Comparison of ENCODE assay signal across 1 cellular context in the genomic region with DNA sequence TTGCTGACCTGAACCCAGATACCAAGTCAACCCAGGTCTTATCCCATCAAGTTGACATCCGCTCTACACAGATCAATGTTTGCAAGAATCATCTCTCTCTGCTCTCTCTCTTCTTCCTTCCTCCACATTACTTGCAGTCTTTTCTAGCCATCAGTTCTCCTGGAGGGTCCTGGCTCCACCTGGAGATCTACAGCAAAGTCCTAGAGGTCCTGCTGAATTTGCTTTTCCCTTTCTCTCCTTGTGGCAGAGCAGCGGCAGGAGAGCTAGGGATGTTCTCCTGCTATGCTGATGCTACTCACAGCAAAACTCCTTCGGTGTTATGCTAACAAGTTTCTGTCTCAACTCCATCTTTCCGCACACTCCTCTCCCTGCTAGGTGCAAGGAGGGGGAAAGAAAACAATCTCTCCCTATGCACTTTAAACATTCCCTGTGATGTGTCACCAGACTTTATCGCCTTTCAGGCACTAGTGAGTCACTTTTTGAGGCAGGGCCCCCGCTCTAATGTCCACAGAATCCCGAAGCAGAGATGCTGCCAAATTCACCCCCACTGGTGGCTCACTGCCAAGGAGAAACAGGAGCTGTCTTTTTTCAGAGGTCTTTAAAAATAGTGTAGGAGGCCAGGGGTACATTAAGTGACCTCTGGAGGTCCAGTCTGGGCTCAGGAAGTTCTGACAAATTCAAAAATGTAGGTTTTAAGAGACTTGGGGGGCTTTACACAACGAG.
TF ChIP-seq lines count a peak whose summit lies in the region.

No MANE protein-coding gene starts in this region.

TF ChIP-seq in HepG2, 621 proteins besides CTCF, POLR2A, EP300 and RAD21 (continued from another document and continues in another):
- TF ChIP-seq, protein P1, sequence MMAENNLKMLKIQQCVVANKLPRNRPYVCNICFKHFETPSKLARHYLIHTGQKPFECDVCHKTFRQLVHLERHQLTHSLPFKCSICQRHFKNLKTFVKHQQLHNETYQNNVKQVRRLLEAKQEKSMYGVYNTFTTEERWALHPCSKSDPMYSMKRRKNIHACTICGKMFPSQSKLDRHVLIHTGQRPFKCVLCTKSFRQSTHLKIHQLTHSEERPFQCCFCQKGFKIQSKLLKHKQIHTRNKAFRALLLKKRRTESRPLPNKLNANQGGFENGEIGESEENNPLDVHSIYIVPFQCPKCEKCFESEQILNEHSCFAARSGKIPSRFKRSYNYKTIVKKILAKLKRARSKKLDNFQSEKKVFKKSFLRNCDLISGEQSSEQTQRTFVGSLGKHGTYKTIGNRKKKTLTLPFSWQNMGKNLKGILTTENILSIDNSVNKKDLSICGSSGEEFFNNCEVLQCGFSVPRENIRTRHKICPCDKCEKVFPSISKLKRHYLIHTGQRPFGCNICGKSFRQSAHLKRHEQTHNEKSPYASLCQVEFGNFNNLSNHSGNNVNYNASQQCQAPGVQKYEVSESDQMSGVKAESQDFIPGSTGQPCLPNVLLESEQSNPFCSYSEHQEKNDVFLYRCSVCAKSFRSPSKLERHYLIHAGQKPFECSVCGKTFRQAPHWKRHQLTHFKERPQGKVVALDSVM (CRISPR knock-in tag; IDR thresholded peaks at IDR 0.05), result no peak
- no peak for TF ChIP-seq GPN1 (CRISPR knock-in tag; IDR thresholded peaks at IDR 0.05; ENCODE audit: borderline replicate concordance)
- TF ChIP-seq MAFG (CRISPR knock-in tag; IDR thresholded peaks at IDR 0.05), result no peak
- TF ChIP-seq RARA (CRISPR knock-in tag; IDR thresholded peaks at IDR 0.05), result peak; percentile 80
- TF ChIP-seq SOX13 (IDR thresholded peaks at IDR 0.05), result peak; percentile 82
- peak in 1 of 2 experiments; percentile 93; a peak in 2 of 4 replicates for TF ChIP-seq SOX13 (CRISPR knock-in tag; conservative IDR thresholded peaks at IDR 0.05 in 1 of 2, IDR thresholded peaks at IDR 0.05 in 1 of 2)
- TF ChIP-seq HMG20A (CRISPR knock-in tag; IDR thresholded peaks at IDR 0.05; ENCODE audit: borderline replicate concordance), result peak; percentile 92
- no peak for TF ChIP-seq SYNCRIP (IDR thresholded peaks at IDR 0.05; ENCODE audit: insufficient read depth, low read depth, low read length)
- TF ChIP-seq ZNF549 (CRISPR knock-in tag; IDR thresholded peaks at IDR 0.05), result no peak
- TF ChIP-seq SNRNP70 (IDR thresholded peaks at IDR 0.05; ENCODE audit: low read depth, low read length), result no peak
- TF ChIP-seq NR2F1 (CRISPR knock-in tag; IDR thresholded peaks at IDR 0.05), result peak in 1 of 2 experiments; percentile 50; a peak in 2 of 4 replicates
- TF ChIP-seq ZNF414 (CRISPR knock-in tag; IDR thresholded peaks at IDR 0.05), result peak; percentile 72
- no peak for TF ChIP-seq ZNF598 (CRISPR knock-in tag; IDR thresholded peaks at IDR 0.05; ENCODE audit: borderline replicate concordance)
- TF ChIP-seq PCBP1 (IDR thresholded peaks at IDR 0.05; ENCODE audit: borderline replicate concordance, low read depth, low read length), result no peak
- TF ChIP-seq SRF (IDR thresholded peaks at IDR 0.05; ENCODE audit: low read depth, low read length), result no peak
- no peak for TF ChIP-seq ZUFSP (CRISPR knock-in tag; IDR thresholded peaks at IDR 0.05; ENCODE audit: borderline replicate concordance)
- no peak for TF ChIP-seq ZNF121 (CRISPR knock-in tag; IDR thresholded peaks at IDR 0.05)
- TF ChIP-seq ZNF451 (CRISPR knock-in tag; IDR thresholded peaks at IDR 0.05), result no peak
- TF ChIP-seq THAP9 (CRISPR knock-in tag; IDR thresholded peaks at IDR 0.05; ENCODE audit: borderline replicate concordance), result no peak
- no peak for TF ChIP-seq MAFK (conservative IDR thresholded peaks at IDR 0.05 in 1 of 2, IDR thresholded peaks at IDR 0.05 in 1 of 2; ENCODE audit: low read length in 2 of 2)
- peak; percentile 87; the same call in 1 of the 2 replicates for TF ChIP-seq JUNB (CRISPR knock-in tag; IDR thresholded peaks at IDR 0.05; ENCODE audit: borderline replicate concordance)
- no peak for TF ChIP-seq ZC3H4 (CRISPR knock-in tag; IDR thresholded peaks at IDR 0.05; ENCODE audit: borderline replicate concordance)
- TF ChIP-seq, protein P2, sequence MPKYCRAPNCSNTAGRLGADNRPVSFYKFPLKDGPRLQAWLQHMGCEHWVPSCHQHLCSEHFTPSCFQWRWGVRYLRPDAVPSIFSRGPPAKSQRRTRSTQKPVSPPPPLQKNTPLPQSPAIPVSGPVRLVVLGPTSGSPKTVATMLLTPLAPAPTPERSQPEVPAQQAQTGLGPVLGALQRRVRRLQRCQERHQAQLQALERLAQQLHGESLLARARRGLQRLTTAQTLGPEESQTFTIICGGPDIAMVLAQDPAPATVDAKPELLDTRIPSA (CRISPR knock-in tag; IDR thresholded peaks at IDR 0.05; ENCODE audit: borderline replicate concordance), result no peak
- TF ChIP-seq MATR3 (CRISPR knock-in tag; IDR thresholded peaks at IDR 0.05), result no peak
- TF ChIP-seq KAT2B (IDR thresholded peaks at IDR 0.05; ENCODE audit: borderline replicate concordance, low read depth, low read length), result no peak
- TF ChIP-seq THAP7 (CRISPR knock-in tag; IDR thresholded peaks at IDR 0.05), result no peak
- TF ChIP-seq ZNF619 (CRISPR knock-in tag; IDR thresholded peaks at IDR 0.05), result no peak
- TF ChIP-seq, protein P3, sequence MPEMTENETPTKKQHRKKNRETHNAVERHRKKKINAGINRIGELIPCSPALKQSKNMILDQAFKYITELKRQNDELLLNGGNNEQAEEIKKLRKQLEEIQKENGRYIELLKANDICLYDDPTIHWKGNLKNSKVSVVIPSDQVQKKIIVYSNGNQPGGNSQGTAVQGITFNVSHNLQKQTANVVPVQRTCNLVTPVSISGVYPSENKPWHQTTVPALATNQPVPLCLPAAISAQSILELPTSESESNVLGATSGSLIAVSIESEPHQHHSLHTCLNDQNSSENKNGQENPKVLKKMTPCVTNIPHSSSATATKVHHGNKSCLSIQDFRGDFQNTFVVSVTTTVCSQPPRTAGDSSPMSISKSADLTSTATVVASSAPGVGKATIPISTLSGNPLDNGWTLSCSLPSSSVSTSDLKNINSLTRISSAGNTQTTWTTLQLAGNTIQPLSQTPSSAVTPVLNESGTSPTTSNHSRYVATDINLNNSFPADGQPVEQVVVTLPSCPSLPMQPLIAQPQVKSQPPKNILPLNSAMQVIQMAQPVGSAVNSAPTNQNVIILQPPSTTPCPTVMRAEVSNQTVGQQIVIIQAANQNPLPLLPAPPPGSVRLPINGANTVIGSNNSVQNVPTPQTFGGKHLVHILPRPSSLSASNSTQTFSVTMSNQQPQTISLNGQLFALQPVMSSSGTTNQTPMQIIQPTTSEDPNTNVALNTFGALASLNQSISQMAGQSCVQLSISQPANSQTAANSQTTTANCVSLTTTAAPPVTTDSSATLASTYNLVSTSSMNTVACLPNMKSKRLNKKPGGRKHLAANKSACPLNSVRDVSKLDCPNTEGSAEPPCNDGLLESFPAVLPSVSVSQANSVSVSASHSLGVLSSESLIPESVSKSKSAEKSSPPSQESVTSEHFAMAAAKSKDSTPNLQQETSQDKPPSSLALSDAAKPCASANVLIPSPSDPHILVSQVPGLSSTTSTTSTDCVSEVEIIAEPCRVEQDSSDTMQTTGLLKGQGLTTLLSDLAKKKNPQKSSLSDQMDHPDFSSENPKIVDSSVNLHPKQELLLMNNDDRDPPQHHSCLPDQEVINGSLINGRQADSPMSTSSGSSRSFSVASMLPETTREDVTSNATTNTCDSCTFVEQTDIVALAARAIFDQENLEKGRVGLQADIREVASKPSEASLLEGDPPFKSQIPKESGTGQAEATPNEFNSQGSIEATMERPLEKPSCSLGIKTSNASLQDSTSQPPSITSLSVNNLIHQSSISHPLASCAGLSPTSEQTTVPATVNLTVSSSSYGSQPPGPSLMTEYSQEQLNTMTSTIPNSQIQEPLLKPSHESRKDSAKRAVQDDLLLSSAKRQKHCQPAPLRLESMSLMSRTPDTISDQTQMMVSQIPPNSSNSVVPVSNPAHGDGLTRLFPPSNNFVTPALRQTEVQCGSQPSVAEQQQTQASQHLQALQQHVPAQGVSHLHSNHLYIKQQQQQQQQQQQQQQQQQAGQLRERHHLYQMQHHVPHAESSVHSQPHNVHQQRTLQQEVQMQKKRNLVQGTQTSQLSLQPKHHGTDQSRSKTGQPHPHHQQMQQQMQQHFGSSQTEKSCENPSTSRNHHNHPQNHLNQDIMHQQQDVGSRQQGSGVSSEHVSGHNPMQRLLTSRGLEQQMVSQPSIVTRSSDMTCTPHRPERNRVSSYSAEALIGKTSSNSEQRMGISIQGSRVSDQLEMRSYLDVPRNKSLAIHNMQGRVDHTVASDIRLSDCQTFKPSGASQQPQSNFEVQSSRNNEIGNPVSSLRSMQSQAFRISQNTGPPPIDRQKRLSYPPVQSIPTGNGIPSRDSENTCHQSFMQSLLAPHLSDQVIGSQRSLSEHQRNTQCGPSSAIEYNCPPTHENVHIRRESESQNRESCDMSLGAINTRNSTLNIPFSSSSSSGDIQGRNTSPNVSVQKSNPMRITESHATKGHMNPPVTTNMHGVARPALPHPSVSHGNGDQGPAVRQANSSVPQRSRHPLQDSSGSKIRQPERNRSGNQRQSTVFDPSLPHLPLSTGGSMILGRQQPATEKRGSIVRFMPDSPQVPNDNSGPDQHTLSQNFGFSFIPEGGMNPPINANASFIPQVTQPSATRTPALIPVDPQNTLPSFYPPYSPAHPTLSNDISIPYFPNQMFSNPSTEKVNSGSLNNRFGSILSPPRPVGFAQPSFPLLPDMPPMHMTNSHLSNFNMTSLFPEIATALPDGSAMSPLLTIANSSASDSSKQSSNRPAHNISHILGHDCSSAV (CRISPR knock-in tag; IDR thresholded peaks at IDR 0.05; ENCODE audit: borderline replicate concordance), result no peak
- TF ChIP-seq, protein P4, sequence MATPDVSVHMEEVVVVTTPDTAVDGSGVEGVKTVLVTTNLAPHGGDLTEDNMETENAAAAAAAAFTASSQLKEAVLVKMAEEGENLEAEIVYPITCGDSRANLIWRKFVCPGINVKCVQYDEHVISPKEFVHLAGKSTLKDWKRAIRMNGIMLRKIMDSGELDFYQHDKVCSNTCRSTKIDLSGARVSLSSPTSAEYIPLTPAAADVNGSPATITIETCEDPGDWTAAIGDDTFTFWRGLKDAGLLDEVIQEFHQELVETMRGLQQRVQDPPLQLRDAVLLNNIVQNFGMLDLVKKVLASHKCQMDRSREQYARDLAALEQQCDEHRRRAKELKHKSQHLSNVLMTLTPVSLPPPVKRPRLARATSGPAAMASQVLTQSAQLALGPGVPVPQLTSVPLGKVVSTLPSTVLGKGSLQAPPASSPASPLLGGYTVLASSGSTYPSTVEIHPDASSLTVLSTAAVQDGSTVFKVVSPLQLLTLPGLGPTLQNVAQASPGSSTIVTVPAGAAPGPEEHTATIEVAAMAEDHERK (CRISPR knock-in tag; IDR thresholded peaks at IDR 0.05; ENCODE audit: low read depth), result no peak
- peak; percentile 24; the same call in 1 of the 2 replicates for TF ChIP-seq ARNT2 (CRISPR knock-in tag; IDR thresholded peaks at IDR 0.05; ENCODE audit: low read depth)
- no peak for TF ChIP-seq ARID2 (CRISPR knock-in tag; IDR thresholded peaks at IDR 0.05; ENCODE audit: borderline replicate concordance)
- no peak for TF ChIP-seq ADNP (CRISPR knock-in tag; IDR thresholded peaks at IDR 0.05)
- no peak for TF ChIP-seq RFXAP (CRISPR knock-in tag; IDR thresholded peaks at IDR 0.05; ENCODE audit: borderline replicate concordance)
- no peak for TF ChIP-seq MYC (CRISPR knock-in tag; IDR thresholded peaks at IDR 0.05; ENCODE audit: borderline replicate concordance)
- TF ChIP-seq, protein P5, sequence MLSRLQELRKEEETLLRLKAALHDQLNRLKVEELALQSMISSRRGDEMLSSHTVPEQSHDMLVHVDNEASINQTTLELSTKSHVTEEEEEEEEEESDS (CRISPR knock-in tag; IDR thresholded peaks at IDR 0.05; ENCODE audit: borderline replicate concordance), result no peak
- no peak for TF ChIP-seq PAX8 (CRISPR knock-in tag; IDR thresholded peaks at IDR 0.05; ENCODE audit: borderline replicate concordance)
- no peak for TF ChIP-seq ZSCAN31 (CRISPR knock-in tag; IDR thresholded peaks at IDR 0.05; ENCODE audit: low read depth)
